19 cellular contexts compared by ENCODE assay signal in genomic region chr1:1127551-1128451, GRCh38. TPM values are rescaled to one million over a fixed set of nuclear protein-coding genes. Genes with fewer than 3 reads are reported as not detected.
"Had no signal": no experiment of that assay in that cellular context is flagged by ENCODE, and none has a peak within 500 bp of the region (broad histone marks: within the 10 kb centered on the region; RNA-seq: fewer than 3 reads in every experiment).

No MANE protein-coding gene starts in this region.

- H3K27ac ChIP-seq: ascending aorta, heart left ventricle, psoas muscle, testis, VCaP had no signal

- H3K27me3 ChIP-seq: ascending aorta, heart left ventricle, testis had no signal

- H3K36me3 ChIP-seq: ascending aorta, heart left ventricle had no signal

- ATAC-seq: activated naive CD8-positive, alpha-beta T cell treated with anti-CD3 and anti-CD28 coated beads, Interleukin-2, amount 50 U/mL, for 24 hours; heart left ventricle; left ventricle myocardium superior; naive thymus-derived CD4-positive, alpha-beta T cell; psoas muscle had no signal

- H3K4me3 ChIP-seq: ascending aorta, heart left ventricle, psoas muscle, testis had no signal

- FAIRE-seq: endothelial cell of umbilical vein, frontal cortex, urothelium cell line had no signal

- H3K9me3 ChIP-seq: ascending aorta, heart left ventricle, psoas muscle, testis had no signal

- H3K4me1 ChIP-seq: ascending aorta, psoas muscle had no signal

- DNase-seq: activated naive CD4-positive, alpha-beta T cell treated with Interleukin-2 at 50 U/mL for 16 hours; activated naive CD8-positive, alpha-beta T cell treated with anti-CD3 and anti-CD28 coated beads, Interleukin-2, amount 50 U/mL, for 24 hours; islet precursor cell; left ventricle myocardium superior; naive thymus-derived CD4-positive, alpha-beta T cell; nucleus accumbens; stimulated activated CD4-positive, alpha-beta T cell treated with anti-CD3 and anti-CD28 coated beads, Interleukin-15, amount 100 ng/mL, for 24 hours; stimulated activated CD4-positive, alpha-beta T cell treated with anti-CD3 and anti-CD28 coated beads, Interleukin-4, amount 100 ng/mL, for 24 hours; T1000; testis had no signal

RNA-seq across cellular contexts. Expression of gene TTLL10, which starts 45.9 kb away (rescaled TPM):
- total RNA-seq: ascending aorta, endothelial cell of umbilical vein, fibroblast of lung, frontal cortex, left ventricle myocardium superior had no signal
- polyA plus RNA-seq: endothelial cell of umbilical vein; fibroblast of lung; naive thymus-derived CD4-positive, alpha-beta T cell had no signal

RNA-seq across cellular contexts. Expression of gene RNF223, which starts 53.7 kb away (rescaled TPM):
- total RNA-seq: ascending aorta, endothelial cell of umbilical vein, fibroblast of lung, frontal cortex, heart left ventricle, left ventricle myocardium superior, mesenteric fat pad, psoas muscle had no signal
- polyA plus RNA-seq: endothelial cell of umbilical vein; fibroblast of lung; heart left ventricle; naive thymus-derived CD4-positive, alpha-beta T cell; psoas muscle had no signal
